ENCODE assay signal across 20 cellular contexts in the genomic region with DNA sequence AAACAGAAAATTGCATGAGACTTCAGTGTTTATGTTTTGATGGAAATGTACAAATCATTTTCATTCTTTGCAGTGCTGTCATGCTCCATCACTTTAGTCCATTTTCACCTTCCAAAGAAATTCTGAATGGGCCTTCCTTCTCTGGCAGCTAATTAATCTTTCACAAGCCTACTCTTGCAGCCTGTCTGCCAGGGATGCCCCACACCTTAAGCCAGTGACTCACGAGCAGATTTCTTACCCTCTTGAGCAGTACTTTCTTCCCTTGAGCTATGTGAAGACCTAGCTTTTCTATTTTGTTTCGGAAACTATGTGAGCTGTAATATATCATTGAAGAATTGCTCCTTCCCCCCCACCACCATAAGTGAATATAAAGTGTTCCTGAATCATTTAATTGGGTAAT.
A peak's percentile ranks its signal among the peaks of the same experiment; 100 is the strongest.
DNase-seq lines count a peak whose midpoint lies in the region; TF ChIP-seq lines count a peak whose summit lies in the region.
"Had no signal": no experiment of that assay in that cellular context is flagged by ENCODE, and none has a peak within 500 bp of the region (broad histone marks: within the 10 kb centered on the region; RNA-seq: fewer than 3 reads in every experiment).

No MANE protein-coding gene starts in this region.

- WGBS in H9 (ENCODE audit: extremely low coverage, insufficient read length, low lambda C conversion rate) = no CpG with 5 or more reads among the region's 2 CpGs

- H3K23me2 ChIP-seq in H9 (ENCODE audit: insufficient read length, low read depth, low read length, poor library complexity, severe bottlenecking) = no peaks in the 10 kb centered on the region

- H3K56ac ChIP-seq in H9 (ENCODE audit: insufficient read length, low read depth, low read length) = no peak overlapping the region

- no peaks in the 10 kb centered on the region for H3K27me3 Mint-ChIP-seq in H9 (ENCODE audit: low read depth)

- no peaks in the 10 kb centered on the region for H3K79me2 ChIP-seq in H9 (ENCODE audit: insufficient read depth, low read length)

- no peak overlapping the region for H3K4me2 ChIP-seq in H9 (ENCODE audit: insufficient read depth, insufficient read length, low read length)
- H3K4me2 ChIP-seq: BLaER1 had no signal

- DNase-seq in H9 (no peak), RWPE1 (ENCODE audit: low spot score) (peak; percentile 67), epithelial cell of prostate (ENCODE audit: low read depth, low spot score) (peak; percentile 33), renal cortical epithelial cell (ENCODE audit: low read depth) (peak; percentile 55), T1000 (lab: John Stamatoyannopoulos, UW) (no peak), NAMALWA (ENCODE audit: low spot score) (no peak), GM13977 (ENCODE audit: low spot score) (no peak)
- DNase-seq in activated T-cell treated with anti-CD3 and anti-CD28 coated beads, Interleukin-2, amount 50 U/mL, for 1 hour = no peak
- DNase-seq: DMS 273 treated with DMSO at 0.1 percent for 48 hours, GF-D8, GOT3, Kasumi-1, NCI-H1417, NCI-H187 treated with DMSO at 0.1 percent for 48 hours, NCI-H2171, NCI-H446 treated with DMSO at 0.1 percent for 48 hours, NCI-H774, SHP77, T-helper 1 cell had no signal

- H3K27ac Mint-ChIP-seq in H9 = no peak overlapping the region

- H3K4ac ChIP-seq in H9 (ENCODE audit: low read depth, low read length) = no peak overlapping the region

- peaks cover 4 to 6% of the 10 kb centered on the region in 2 experiments; a peak in 4 of 5 replicates for H3K9me3 Mint-ChIP-seq in H9

- H3T11ph ChIP-seq in H9 (ENCODE audit: low read length) = no peak overlapping the region

- H3K23ac ChIP-seq in H9 (ENCODE audit: insufficient read length, low read depth, low read length) = no peak overlapping the region

- H4K8ac ChIP-seq in H9 (replicated peaks; ENCODE audit: insufficient read length, low read depth, low read length) = no peak overlapping the region

- no peak overlapping the region for H2BK12ac ChIP-seq in H9 (ENCODE audit: insufficient read length, low read depth, low read length)

- no peak overlapping the region for H2BK120ac ChIP-seq in H9 (ENCODE audit: low read depth, low read length, poor library complexity, severe bottlenecking)

- H3K36me3 Mint-ChIP-seq in H9 (ENCODE audit: insufficient read depth in 1 of 3, low read depth in 3 of 3) = peaks cover 0 to 7% (median 4%) of the 10 kb centered on the region in 3 experiments; a peak in 2 of 7 replicates

- H3K9me3 ChIP-seq in H9 (ENCODE audit: control insufficient read depth, low read depth, low read length) = no peaks in the 10 kb centered on the region
- H3K9me3 ChIP-seq: BLaER1 had no signal

- H3K27me3 ChIP-seq in H9 (ENCODE audit: insufficient read depth, low read length) = no peaks in the 10 kb centered on the region
- H3K27me3 ChIP-seq: BLaER1 had no signal

- H3K4me1 Mint-ChIP-seq in H9 = peaks cover 11 to 12% of the 10 kb centered on the region in 2 experiments

- CTCF ChIA-PET in RWPE1 (lab: Yijun Ruan, JAX) = interaction anchor here (0.6 kb wide), 1 partner anchor 1696 kb away, joined by 3 read pairs; no protein-coding TSS in a partner anchor

- no peak for TF ChIP-seq CTCF in H9 (conservative IDR thresholded peaks at IDR 0.05)
- no peak for TF ChIP-seq CTCF in RWPE1 (conservative IDR thresholded peaks at IDR 0.05; ENCODE audit: low read depth)
- TF ChIP-seq CTCF in GM13977 (IDR thresholded peaks at IDR 0.05; ENCODE audit: extremely low read depth, insufficient read depth, missing control alignments) = no peak

- H2BK20ac ChIP-seq in H9 (ENCODE audit: low read depth, low read length, poor library complexity, severe bottlenecking) = no peak overlapping the region

- no peak overlapping the region for H3K27ac ChIP-seq in H9 (ENCODE audit: insufficient read length, low read depth, low read length)
- no peak overlapping the region for H3K27ac ChIP-seq in RWPE1
- no peak overlapping the region for H3K27ac ChIP-seq in epithelial cell of prostate
- H3K27ac ChIP-seq: BLaER1 had no signal

- no peak overlapping the region for H2AK5ac ChIP-seq in H9 (ENCODE audit: insufficient read length, low read length)

- H2BK15ac ChIP-seq in H9 (ENCODE audit: low read depth, low read length) = peak overlapping the region; percentile 75; the same call in 1 of the 2 replicates

- no peaks in the 10 kb centered on the region for H4K20me1 ChIP-seq in H9 (ENCODE audit: control insufficient read depth, insufficient read depth, insufficient read length)
- H4K20me1 ChIP-seq: BLaER1 had no signal

- H3K9ac ChIP-seq in H9 (ENCODE audit: extremely low read depth, insufficient read length, low read length) = no peak overlapping the region
- H3K9ac ChIP-seq: BLaER1 had no signal

- H4K91ac ChIP-seq in H9 (ENCODE audit: insufficient read length, low read depth, low read length) = no peak overlapping the region

- H3K4me3 Mint-ChIP-seq in H9 = no peak overlapping the region

- in situ Hi-C loops in GM13977 (cut with MboI; ENCODE audit: low pct_unique_long_range_greater_than_20kb, low sequenced_read_pairs, unreplicated experiment) = no loop called here

- H3K79me1 ChIP-seq in H9 (ENCODE audit: insufficient read depth, low read depth, low read length, poor library complexity, severe bottlenecking) = no peaks in the 10 kb centered on the region

- POLR2A ChIA-PET in RWPE1 (lab: Yijun Ruan, JAX; ENCODE audit: low non-redundant PET) = no interaction called here

- no peaks in the 10 kb centered on the region for H3K4me1 ChIP-seq in H9 (ENCODE audit: insufficient read depth, low read length)
- H3K4me1 ChIP-seq: BLaER1 had no signal

- H2AFZ ChIP-seq in H9 (ENCODE audit: low read length) = no peak overlapping the region

- no peak overlapping the region for H3K14ac ChIP-seq in H9 (ENCODE audit: insufficient read depth, low read length)

- no peak overlapping the region for H4K5ac ChIP-seq in H9 (ENCODE audit: insufficient read length, low read depth, low read length)

- no peak overlapping the region for H3K18ac ChIP-seq in H9 (ENCODE audit: insufficient read length, low read depth, low read length)

- H2BK5ac ChIP-seq in H9 (ENCODE audit: insufficient read length, low read length) = no peak overlapping the region

Comparison
In these comparisons a context has a peak if more than half of its experiments do, and no peak if none do; other contexts are left out.
1. DNase-seq: peak in RWPE1 (single experiment), epithelial cell of prostate (single experiment) and renal cortical epithelial cell (single experiment); none in H9 (single experiment), activated T-cell treated with anti-CD3 and anti-CD28 coated beads, Interleukin-2, amount 50 U/mL, for 1 hour (single experiment), T1000 (single experiment), NAMALWA (single experiment) and GM13977 (single experiment).